Comparison of ENCODE assay signal across 16 cellular contexts in the genomic region with DNA sequence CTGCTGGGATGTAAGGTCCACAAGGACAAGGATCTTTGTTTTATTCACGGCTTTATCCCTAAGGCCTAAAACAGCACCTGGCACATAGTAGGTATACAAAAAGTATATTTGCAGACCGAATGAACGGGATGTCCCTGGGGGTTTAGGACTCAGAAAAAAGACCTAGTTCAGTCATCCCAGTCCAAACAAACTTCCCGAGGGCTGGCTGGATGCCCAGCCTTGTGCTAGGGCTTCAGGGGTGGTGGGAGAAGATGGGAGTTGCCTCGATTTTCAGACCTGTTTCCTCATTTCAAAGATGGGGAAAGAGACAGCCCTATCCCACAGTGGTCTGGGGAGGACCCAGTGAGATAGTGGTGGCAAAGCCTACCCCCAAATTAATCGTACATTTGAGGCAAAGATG. TPM values are rescaled to one million over a fixed set of nuclear protein-coding genes. Genes with fewer than 3 reads are reported as not detected.
DNase-seq lines count a peak whose midpoint lies in the region; ATAC-seq and TF ChIP-seq lines count a peak whose summit lies in the region.
"Had no signal": no experiment of that assay in that cellular context is flagged by ENCODE, and none has a peak within 500 bp of the region (broad histone marks: within the 10 kb centered on the region; RNA-seq: fewer than 3 reads in every experiment).

No MANE protein-coding gene starts in this region.

- CTCF ChIA-PET in activated naive CD4-positive, alpha-beta T cell treated with anti-CD3 and anti-CD28 coated beads, Interleukin-2, amount 10 ng/mL, durations not matched to agents 7 days and 5 days (lab: Charles Lee) = no interaction called here

- peak overlapping the region; percentile 35 for H3K27ac Mint-ChIP-seq in activated naive CD4-positive, alpha-beta T cell treated with anti-CD3 and anti-CD28 coated beads, Interleukin-2, amount 10 ng/mL, durations not matched to agents 7 days and 5 days
- peak overlapping the region; percentile 26 for H3K27ac Mint-ChIP-seq in activated T-helper 17 cell treated with anti-CD3 and anti-CD28 coated beads, Interleukin-2, amount 50 U/mL, for 72 hours
- no peak overlapping the region for H3K27ac Mint-ChIP-seq in neural progenitor cell

- peaks cover 35% of the 10 kb centered on the region for H3K4me1 Mint-ChIP-seq in activated naive CD4-positive, alpha-beta T cell treated with anti-CD3 and anti-CD28 coated beads, Interleukin-2, amount 10 ng/mL, durations not matched to agents 7 days and 5 days
- H3K4me1 Mint-ChIP-seq in activated T-helper 17 cell treated with anti-CD3 and anti-CD28 coated beads, Interleukin-2, amount 50 U/mL, for 72 hours = peaks cover 24% of the 10 kb centered on the region
- peaks cover 14% of the 10 kb centered on the region for H3K4me1 Mint-ChIP-seq in neural progenitor cell

- H3K9me3 Mint-ChIP-seq in activated naive CD4-positive, alpha-beta T cell treated with anti-CD3 and anti-CD28 coated beads, Interleukin-2, amount 10 ng/mL, durations not matched to agents 7 days and 5 days = no peaks in the 10 kb centered on the region
- no peaks in the 10 kb centered on the region for H3K9me3 Mint-ChIP-seq in activated T-helper 17 cell treated with anti-CD3 and anti-CD28 coated beads, Interleukin-2, amount 50 U/mL, for 72 hours
- H3K9me3 Mint-ChIP-seq in neural progenitor cell = no peaks in the 10 kb centered on the region

- H3K4me2 ChIP-seq in BLaER1 treated with 17β-estradiol and CSF1 and Interleukin-3, amounts not matched to agents 10 nM and 100 nM = peak overlapping the region in 10 of 11 experiments; percentile 15 to 99 (median 93); a peak in 11 of 22 replicates
- H3K4me2 ChIP-seq in neural progenitor cell = no peak overlapping the region
- H3K4me2 ChIP-seq: KMS-11 had no signal

- H3K9me3 ChIP-seq in BLaER1 treated with 17β-estradiol and CSF1 and Interleukin-3, amounts not matched to agents 10 nM and 100 nM (replicated peaks in 1 of 11) = no peaks in the 10 kb centered on the region
- no peaks in the 10 kb centered on the region for H3K9me3 ChIP-seq in spleen
- H3K9me3 ChIP-seq in neural progenitor cell (ENCODE audit: low read depth) = no peaks in the 10 kb centered on the region
- no peaks in the 10 kb centered on the region for H3K9me3 ChIP-seq in adrenal gland (replicated peaks in 1 of 3)

- intact Hi-C loops in spleen (cut with DNase I; ENCODE audit: low total_unique reads) (no loop called here), adrenal gland (cut with DNase I) (no loop called here)

- H3K4me1 ChIP-seq in BLaER1 treated with 17β-estradiol and CSF1 and Interleukin-3, amounts not matched to agents 10 nM and 100 nM = peaks cover 45 to 72% (median 58%) of the 10 kb centered on the region in 10 experiments
- H3K4me1 ChIP-seq in spleen (peaks cover 3 to 48% (median 26%) of the 10 kb centered on the region in 6 donors), neural progenitor cell (peaks cover 12% of the 10 kb centered on the region), adrenal gland (replicated peaks in 1 of 2) (peaks cover 24 to 30% of the 10 kb centered on the region in 2 donors)

- H2AFZ ChIP-seq in neural progenitor cell (replicated peaks) = no peak overlapping the region

- peaks cover 8% of the 10 kb centered on the region for H3K36me3 Mint-ChIP-seq in activated naive CD4-positive, alpha-beta T cell treated with anti-CD3 and anti-CD28 coated beads, Interleukin-2, amount 10 ng/mL, durations not matched to agents 7 days and 5 days
- peaks cover 49% of the 10 kb centered on the region for H3K36me3 Mint-ChIP-seq in activated T-helper 17 cell treated with anti-CD3 and anti-CD28 coated beads, Interleukin-2, amount 50 U/mL, for 72 hours (ENCODE audit: low read depth)
- peaks cover 15% of the 10 kb centered on the region for H3K36me3 Mint-ChIP-seq in neural progenitor cell

- no peak for ATAC-seq in activated T-helper 17 cell treated with anti-CD3 and anti-CD28 coated beads, Interleukin-2, amount 50 U/mL, for 72 hours (replicated peaks)

- H3F3A ChIP-seq in neural progenitor cell (ENCODE audit: low read depth) = peaks cover 19% of the 10 kb centered on the region

- H3K36me3 ChIP-seq in BLaER1 treated with 17β-estradiol and CSF1 and Interleukin-3, amounts not matched to agents 10 nM and 100 nM = peaks cover 0 to 28% (median 23%) of the 10 kb centered on the region in 11 experiments; a peak in 15 of 22 replicates
- peaks cover 0 to 16% (median 0%) of the 10 kb centered on the region in 6 donors for H3K36me3 ChIP-seq in spleen
- no peaks in the 10 kb centered on the region for H3K36me3 ChIP-seq in neural progenitor cell
- H3K36me3 ChIP-seq in adrenal gland (replicated peaks in 1 of 2) = no peaks in the 10 kb centered on the region

- TF ChIP-seq POLR2A in spleen (IDR thresholded peaks at IDR 0.05) (no peak), adrenal gland (IDR thresholded peaks at IDR 0.05) (no peak)

- WGBS in spleen, 5 donors = 55 to 84% (median 74%) methylated on average over 6 of the region's 6 CpGs
- WGBS in adrenal gland, 4 donors = 37 to 54% (median 49%) methylated on average over 6 of the region's 6 CpGs

- no peak overlapping the region for H3K4me3 ChIP-seq in BLaER1 treated with 17β-estradiol and CSF1 and Interleukin-3, amounts not matched to agents 10 nM and 100 nM
- no peak overlapping the region for H3K4me3 ChIP-seq in spleen
- H3K4me3 ChIP-seq in neural progenitor cell = no peak overlapping the region
- no peak overlapping the region for H3K4me3 ChIP-seq in adrenal gland

- 0 out of 22 replicates have a peak overlapping the region, but pooled peaks of 1 of the 11 experiments have one; percentile 20 for H3K27ac ChIP-seq in BLaER1 treated with 17β-estradiol and CSF1 and Interleukin-3, amounts not matched to agents 10 nM and 100 nM
- H3K27ac ChIP-seq in spleen = no peak overlapping the region
- H3K27ac ChIP-seq in neural progenitor cell = no peak overlapping the region
- H3K27ac ChIP-seq in adrenal gland = no peak overlapping the region
- H3K27ac ChIP-seq: KMS-11 had no signal

- DNase-seq in activated naive CD4-positive, alpha-beta T cell treated with anti-CD3 and anti-CD28 coated beads, Interleukin-2, amount 10 ng/mL, durations not matched to agents 7 days and 5 days = no peak
- DNase-seq in activated naive CD4-positive, alpha-beta T cell treated with anti-CD3 and anti-CD28 coated beads, Interleukin-2, amount 50 U/mL, for 16 hours = no peak
- DNase-seq in spleen (peak; percentile 41), neural progenitor cell (ENCODE audit: low spot score) (no peak), NCI-H510A treated with DMSO at 0.1 percent for 48 hours (lab: John Stamatoyannopoulos, UW) (no peak), adrenal gland (no peak)
- DNase-seq: DMS153, MM.1S, NCI-H1105, NCI-H187, SIG-M5 had no signal

- H3K4me3 Mint-ChIP-seq in activated naive CD4-positive, alpha-beta T cell treated with anti-CD3 and anti-CD28 coated beads, Interleukin-2, amount 10 ng/mL, durations not matched to agents 7 days and 5 days = no peak overlapping the region
- no peak overlapping the region for H3K4me3 Mint-ChIP-seq in activated T-helper 17 cell treated with anti-CD3 and anti-CD28 coated beads, Interleukin-2, amount 50 U/mL, for 72 hours
- no peak overlapping the region for H3K4me3 Mint-ChIP-seq in neural progenitor cell

- H3K9ac ChIP-seq in BLaER1 treated with 17β-estradiol and CSF1 and Interleukin-3, amounts not matched to agents 10 nM and 100 nM = no peak overlapping the region
- no peak overlapping the region for H3K9ac ChIP-seq in neural progenitor cell
- H3K9ac ChIP-seq: KMS-11 had no signal

- no peaks in the 10 kb centered on the region for H3K79me2 ChIP-seq in neural progenitor cell (ENCODE audit: low read depth)

- H3K27me3 ChIP-seq in BLaER1 treated with 17β-estradiol and CSF1 and Interleukin-3, amounts not matched to agents 10 nM and 100 nM = no peaks in the 10 kb centered on the region
- peaks cover 0 to 23% (median 15%) of the 10 kb centered on the region in 7 donors for H3K27me3 ChIP-seq in spleen (replicated peaks in 1 of 7)
- H3K27me3 ChIP-seq in neural progenitor cell = peaks cover 35% of the 10 kb centered on the region
- no peaks in the 10 kb centered on the region for H3K27me3 ChIP-seq in adrenal gland

- TF ChIP-seq CTCF in spleen (IDR thresholded peaks at IDR 0.05 in 8 of 11, conservative IDR thresholded peaks at IDR 0.05 in 3 of 11) (no peak), neural progenitor cell (IDR thresholded peaks at IDR 0.05) (no peak), adrenal gland (IDR thresholded peaks at IDR 0.05) (no peak)

- peaks cover 0 to 31% (median 28%) of the 10 kb centered on the region in 11 experiments; a peak in 18 of 22 replicates for H4K20me1 ChIP-seq in BLaER1 treated with 17β-estradiol and CSF1 and Interleukin-3, amounts not matched to agents 10 nM and 100 nM
- no peaks in the 10 kb centered on the region for H4K20me1 ChIP-seq in neural progenitor cell (ENCODE audit: low read depth)

- peaks cover 23% of the 10 kb centered on the region for H3K27me3 Mint-ChIP-seq in activated naive CD4-positive, alpha-beta T cell treated with anti-CD3 and anti-CD28 coated beads, Interleukin-2, amount 10 ng/mL, durations not matched to agents 7 days and 5 days
- no peaks in the 10 kb centered on the region for H3K27me3 Mint-ChIP-seq in activated T-helper 17 cell treated with anti-CD3 and anti-CD28 coated beads, Interleukin-2, amount 50 U/mL, for 72 hours
- peaks cover 16% of the 10 kb centered on the region for H3K27me3 Mint-ChIP-seq in neural progenitor cell (ENCODE audit: insufficient read depth, low read depth)

RNA-seq across cellular contexts. Expression of a gene that starts 3.0 kb away (rescaled TPM):
- total RNA-seq in activated T-helper 17 cell treated with anti-CD3 and anti-CD28 coated beads, Interleukin-2, amount 50 U/mL, for 72 hours = 1 to 10 TPM; 4.7 to 6.4 TPM
- 1 to 10 TPM; 1.1 to 3.2 (median 2.3) TPM for total RNA-seq in spleen
- 1 to 10 TPM in 1 of 3 donors, under 1 TPM in 2; 0.33 to 1.3 (median 0.99) TPM for polyA plus RNA-seq in spleen
- total RNA-seq in neural progenitor cell (ENCODE audit: low replicate concordance) = 0.67 and 2.6 TPM in 2 replicates
- 10 to 100 TPM in 4 of 8 donors, 1 to 10 TPM in 4; 6.7 to 24.4 (median 11.3) TPM for total RNA-seq in adrenal gland
- 1 to 10 TPM; 3.1 to 4.2 (median 4.0) TPM for polyA plus RNA-seq in adrenal gland

RNA-seq across cellular contexts. Expression of a gene that starts 6.0 kb away (rescaled TPM):
- 1 to 10 TPM; 5.6 to 9.2 TPM for total RNA-seq in activated T-helper 17 cell treated with anti-CD3 and anti-CD28 coated beads, Interleukin-2, amount 50 U/mL, for 72 hours
- 1 to 10 TPM; 2.1 to 7.6 (median 3.7) TPM for total RNA-seq in spleen
- polyA plus RNA-seq in spleen = 1 to 10 TPM; 8.5 to 9.5 (median 9.0) TPM
- 15.2 and 15.7 TPM in 2 replicates for total RNA-seq in neural progenitor cell (ENCODE audit: low replicate concordance)
- total RNA-seq in adrenal gland = 100 to 1,000 TPM in 1 of 8 donors, 10 to 100 TPM in 3, 1 to 10 TPM in 4; 4.6 to 124 (median 8.5) TPM
- 10 to 100 TPM in 2 of 3 donors, 1 to 10 TPM in 1; 9.6 to 21.5 (median 11.7) TPM for polyA plus RNA-seq in adrenal gland

RNA-seq across cellular contexts. Expression of a gene that starts 8.2 kb away (rescaled TPM):
- total RNA-seq in activated T-helper 17 cell treated with anti-CD3 and anti-CD28 coated beads, Interleukin-2, amount 50 U/mL, for 72 hours = 10 to 100 TPM; 39.9 to 55.2 TPM
- total RNA-seq in spleen (100 to 1,000 TPM in 3 of 7 donors, 10 to 100 TPM in 4; 72.6 to 273 (median 97.8) TPM), neural progenitor cell (ENCODE audit: low replicate concordance) (0.53 TPM in 1 of 2 replicates, not detected in the other), adrenal gland (1 to 10 TPM in 2 of 8 donors, under 1 TPM in 3, not detected in 3; 0.35 to 1.7 (median 0.95) TPM)
- polyA plus RNA-seq in spleen (100 to 1,000 TPM; 114 to 179 (median 144) TPM), adrenal gland (1 to 10 TPM in 2 of 3 donors, under 1 TPM in 1; 0.57 to 7.7 (median 4.3) TPM)
- polyA plus RNA-seq: BJ had no signal

RNA-seq across cellular contexts. Expression of a gene that starts 14.8 kb away (rescaled TPM):
- 1 to 10 TPM in 1 of 2 donors, under 1 TPM in 1; 0.95 to 1.6 TPM for total RNA-seq in activated T-helper 17 cell treated with anti-CD3 and anti-CD28 coated beads, Interleukin-2, amount 50 U/mL, for 72 hours
- total RNA-seq in spleen (1 to 10 TPM in 4 of 7 donors, under 1 TPM in 2, not detected in 1; 0.28 to 2.4 (median 1.6) TPM), neural progenitor cell (ENCODE audit: low replicate concordance) (not detected in 2 replicates), adrenal gland (under 1 TPM in 3 of 8 donors, not detected in 5; 0.14 to 0.46 (median 0.14) TPM)
- polyA plus RNA-seq in spleen (1 to 10 TPM in 1 of 3 donors, under 1 TPM in 2; 0.87 to 1.2 (median 0.89) TPM), adrenal gland (not detected)
- total RNA-seq: NCI-H460 had no signal
- polyA plus RNA-seq: BJ had no signal

RNA-seq across cellular contexts. Expression of a gene that starts 41.4 kb away (rescaled TPM):
- total RNA-seq in activated T-helper 17 cell treated with anti-CD3 and anti-CD28 coated beads, Interleukin-2, amount 50 U/mL, for 72 hours = 10 to 100 TPM; 23.4 to 41.5 TPM
- total RNA-seq in spleen (10 to 100 TPM in 1 of 7 donors, 1 to 10 TPM in 6; 4.0 to 10.8 (median 7.8) TPM), neural progenitor cell (ENCODE audit: low replicate concordance) (13.7 and 21.7 TPM in 2 replicates), adrenal gland (10 to 100 TPM in 4 of 8 donors, 1 to 10 TPM in 4; 6.5 to 16.2 (median 9.6) TPM)
- polyA plus RNA-seq in spleen (1 to 10 TPM; 1.3 to 7.1 (median 4.5) TPM), adrenal gland (1 to 10 TPM; 4.9 to 8.1 (median 5.9) TPM)

Comparison
In these comparisons a context has a peak if more than half of its experiments do, and no peak if none do; other contexts are left out.
1. RNA of a gene that starts 8.2 kb away (total RNA-seq): 72.6 to 273 TPM in spleen and 39.9 to 55.2 TPM in activated T-helper 17 cell treated with anti-CD3 and anti-CD28 coated beads, Interleukin-2, amount 50 U/mL, for 72 hours; 0.35 to 1.7 TPM in adrenal gland and 0.53 TPM in neural progenitor cell; every median in the first group is over 10 times any median in the second.